Comparison of ENCODE assay signal across 13 cellular contexts in genomic region chr6:15776458-15776980, GRCh38.
A peak's percentile ranks its signal among the peaks of the same experiment; 100 is the strongest.
DNase-seq lines count a peak whose midpoint lies in the region; ATAC-seq and TF ChIP-seq lines count a peak whose summit lies in the region.
"Had no signal": no experiment of that assay in that cellular context is flagged by ENCODE, and none has a peak within 500 bp of the region (broad histone marks: within the 10 kb centered on the region; RNA-seq: fewer than 3 reads in every experiment).

No MANE protein-coding gene starts in this region.

- H3K27ac Mint-ChIP-seq in activated CD4-positive, alpha-beta T cell treated with anti-CD3 and anti-CD28 coated beads, Interleukin-2, amount 10 ng/mL, durations not matched to agents 7 days and 5 days, result no peak overlapping the region
- peak overlapping the region; percentile 63 for H3K27ac Mint-ChIP-seq in activated CD4-positive, alpha-beta memory T cell treated with anti-CD3 and anti-CD28 coated beads, Interleukin-2, amount 10 ng/mL, durations not matched to agents 7 days and 5 days
- H3K27ac Mint-ChIP-seq: IgD-negative memory B cell had no signal

- H3K36me3 ChIP-seq in WERI-Rb-1, result no peaks in the 10 kb centered on the region
- H3K36me3 ChIP-seq: esophagus squamous epithelium had no signal

- no peaks in the 10 kb centered on the region for H3K27me3 ChIP-seq in WERI-Rb-1 (ENCODE audit: insufficient read depth, low read depth, severe bottlenecking)
- H3K27me3 ChIP-seq: esophagus squamous epithelium had no signal

- H3K27ac ChIP-seq in WERI-Rb-1, result no peak overlapping the region
- H3K27ac ChIP-seq: esophagus squamous epithelium had no signal

- H3K9me3 Mint-ChIP-seq in activated CD4-positive, alpha-beta T cell treated with anti-CD3 and anti-CD28 coated beads, Interleukin-2, amount 10 ng/mL, durations not matched to agents 7 days and 5 days, result peaks cover 3% of the 10 kb centered on the region
- no peaks in the 10 kb centered on the region for H3K9me3 Mint-ChIP-seq in activated CD4-positive, alpha-beta memory T cell treated with anti-CD3 and anti-CD28 coated beads, Interleukin-2, amount 10 ng/mL, durations not matched to agents 7 days and 5 days
- H3K9me3 Mint-ChIP-seq: IgD-negative memory B cell had no signal

- H3K4me3 Mint-ChIP-seq in activated CD4-positive, alpha-beta T cell treated with anti-CD3 and anti-CD28 coated beads, Interleukin-2, amount 10 ng/mL, durations not matched to agents 7 days and 5 days, result no peak overlapping the region
- no peak overlapping the region for H3K4me3 Mint-ChIP-seq in activated CD4-positive, alpha-beta memory T cell treated with anti-CD3 and anti-CD28 coated beads, Interleukin-2, amount 10 ng/mL, durations not matched to agents 7 days and 5 days
- H3K4me3 Mint-ChIP-seq: IgD-negative memory B cell had no signal

- peak; percentile 16 to 29 for DNase-seq in activated CD4-positive, alpha-beta T cell treated with anti-CD3 and anti-CD28 coated beads for 24 hours (ENCODE audit: low read depth in 2 of 2)
- DNase-seq in activated CD4-positive, alpha-beta T cell treated with anti-CD3 and anti-CD28 coated beads, Interleukin-2, amount 10 ng/mL, durations not matched to agents 7 days and 5 days, result no peak
- peak; percentile 20 for DNase-seq in activated CD4-positive, alpha-beta memory T cell treated with anti-CD3 and anti-CD28 coated beads, Interleukin-2, amount 10 ng/mL, durations not matched to agents 7 days and 5 days
- peak; percentile 9 for DNase-seq in stimulated activated CD4-positive, alpha-beta T cell treated with anti-CD3 and anti-CD28 coated beads, Interleukin-4, amount 100 ng/mL, for 1 hour
- DNase-seq in WERI-Rb-1, result no peak
- no peak for DNase-seq in amniotic stem cell (lab: John Stamatoyannopoulos, UW)
- no peak for DNase-seq in NCI-H748 (lab: John Stamatoyannopoulos, UW; ENCODE audit: unreplicated experiment)
- DNase-seq: esophagus squamous epithelium, midbrain, NCI-H1694, trophoblast cell had no signal

- CTCF ChIA-PET in activated CD4-positive, alpha-beta T cell treated with anti-CD3 and anti-CD28 coated beads, Interleukin-2, amount 10 ng/mL, durations not matched to agents 7 days and 5 days (lab: Charles Lee), result interaction anchor here (0.6 to 1.2 kb wide), 3 partner anchors 11 to 352 kb away, joined by 3 read pairs; partner anchors contain the start of gene MYLIP
- CTCF ChIA-PET in activated CD4-positive, alpha-beta memory T cell treated with anti-CD3 and anti-CD28 coated beads, Interleukin-2, amount 10 ng/mL, durations not matched to agents 7 days and 5 days (lab: Charles Lee), result no interaction called here

- no peak for TF ChIP-seq CTCF in WERI-Rb-1 (IDR thresholded peaks at IDR 0.05; ENCODE audit: low read depth, low read length)

- H3K36me3 Mint-ChIP-seq in activated CD4-positive, alpha-beta T cell treated with anti-CD3 and anti-CD28 coated beads, Interleukin-2, amount 10 ng/mL, durations not matched to agents 7 days and 5 days (ENCODE audit: low read depth), result no peaks in the 10 kb centered on the region
- H3K36me3 Mint-ChIP-seq in activated CD4-positive, alpha-beta memory T cell treated with anti-CD3 and anti-CD28 coated beads, Interleukin-2, amount 10 ng/mL, durations not matched to agents 7 days and 5 days (ENCODE audit: low read depth), result no peaks in the 10 kb centered on the region

- peak; percentile 53 for ATAC-seq in GM21737 (IDR thresholded peaks at IDR 0.05; ENCODE audit: unreplicated experiment)

- H3K4me1 Mint-ChIP-seq in activated CD4-positive, alpha-beta T cell treated with anti-CD3 and anti-CD28 coated beads, Interleukin-2, amount 10 ng/mL, durations not matched to agents 7 days and 5 days, result peaks cover 13% of the 10 kb centered on the region
- H3K4me1 Mint-ChIP-seq in activated CD4-positive, alpha-beta memory T cell treated with anti-CD3 and anti-CD28 coated beads, Interleukin-2, amount 10 ng/mL, durations not matched to agents 7 days and 5 days, result peaks cover 32% of the 10 kb centered on the region
- H3K4me1 Mint-ChIP-seq: IgD-negative memory B cell had no signal

- no peaks in the 10 kb centered on the region for H3K9me3 ChIP-seq in WERI-Rb-1 (ENCODE audit: severe bottlenecking)
- H3K9me3 ChIP-seq: esophagus squamous epithelium had no signal

- no peaks in the 10 kb centered on the region for H3K27me3 Mint-ChIP-seq in activated CD4-positive, alpha-beta T cell treated with anti-CD3 and anti-CD28 coated beads, Interleukin-2, amount 10 ng/mL, durations not matched to agents 7 days and 5 days
- H3K27me3 Mint-ChIP-seq in activated CD4-positive, alpha-beta memory T cell treated with anti-CD3 and anti-CD28 coated beads, Interleukin-2, amount 10 ng/mL, durations not matched to agents 7 days and 5 days, result no peaks in the 10 kb centered on the region
- H3K27me3 Mint-ChIP-seq: IgD-negative memory B cell had no signal

- no peak overlapping the region for H3K4me3 ChIP-seq in WERI-Rb-1 (ENCODE audit: low read depth, low read length)
- H3K4me3 ChIP-seq: esophagus squamous epithelium had no signal

- POLR2A ChIA-PET in activated CD4-positive, alpha-beta T cell treated with anti-CD3 and anti-CD28 coated beads, Interleukin-2, amount 10 ng/mL, durations not matched to agents 7 days and 5 days (lab: Charles Lee), result interaction anchor here (0.6 kb wide), 1 partner anchor 355 kb away, joined by 3 read pairs; no protein-coding TSS in a partner anchor
- POLR2A ChIA-PET in activated CD4-positive, alpha-beta memory T cell treated with anti-CD3 and anti-CD28 coated beads, Interleukin-2, amount 10 ng/mL, durations not matched to agents 7 days and 5 days (lab: Charles Lee), result interaction anchor here (0.6 to 1.4 kb wide), 4 partner anchors 124 to 358 kb away, joined by 3 to 4 read pairs (median 4); no protein-coding TSS in a partner anchor

Comparison
In these comparisons a context has a peak if more than half of its experiments do, and no peak if none do; other contexts are left out.
1. DNase-seq: peak in activated CD4-positive, alpha-beta T cell treated with anti-CD3 and anti-CD28 coated beads for 24 hours (2 of 2), activated CD4-positive, alpha-beta memory T cell treated with anti-CD3 and anti-CD28 coated beads, Interleukin-2, amount 10 ng/mL, durations not matched to agents 7 days and 5 days (single experiment) and stimulated activated CD4-positive, alpha-beta T cell treated with anti-CD3 and anti-CD28 coated beads, Interleukin-4, amount 100 ng/mL, for 1 hour (single experiment); none in activated CD4-positive, alpha-beta T cell treated with anti-CD3 and anti-CD28 coated beads, Interleukin-2, amount 10 ng/mL, durations not matched to agents 7 days and 5 days (single experiment), WERI-Rb-1 (single experiment), amniotic stem cell (single experiment) and NCI-H748 (single experiment).